1 cellular context compared by ENCODE assay signal in genomic region chr20:4303136-4303535, GRCh38.
TF ChIP-seq lines count a peak whose summit lies in the region.

No MANE protein-coding gene starts in this region.

TF ChIP-seq in H1, 55 proteins besides CTCF, POLR2A, EP300 and RAD21:
- TF ChIP-seq POLR2AphosphoS5 (IDR thresholded peaks at IDR 0.05; ENCODE audit: low read depth, low read length), result no peak
- no peak for TF ChIP-seq HDAC2 (IDR thresholded peaks at IDR 0.05; ENCODE audit: borderline replicate concordance in 1 of 2, low read depth in 2 of 2, low read length in 2 of 2)
- TF ChIP-seq CREB1 (IDR thresholded peaks at IDR 0.05), result no peak
- TF ChIP-seq SRF (IDR thresholded peaks at IDR 0.05; ENCODE audit: low read depth, low read length), result no peak
- TF ChIP-seq CHD2 (IDR thresholded peaks at IDR 0.05; ENCODE audit: low read length), result no peak
- no peak for TF ChIP-seq CEBPB (IDR thresholded peaks at IDR 0.05; ENCODE audit: low read depth, low read length)
- TF ChIP-seq, protein P1, sequence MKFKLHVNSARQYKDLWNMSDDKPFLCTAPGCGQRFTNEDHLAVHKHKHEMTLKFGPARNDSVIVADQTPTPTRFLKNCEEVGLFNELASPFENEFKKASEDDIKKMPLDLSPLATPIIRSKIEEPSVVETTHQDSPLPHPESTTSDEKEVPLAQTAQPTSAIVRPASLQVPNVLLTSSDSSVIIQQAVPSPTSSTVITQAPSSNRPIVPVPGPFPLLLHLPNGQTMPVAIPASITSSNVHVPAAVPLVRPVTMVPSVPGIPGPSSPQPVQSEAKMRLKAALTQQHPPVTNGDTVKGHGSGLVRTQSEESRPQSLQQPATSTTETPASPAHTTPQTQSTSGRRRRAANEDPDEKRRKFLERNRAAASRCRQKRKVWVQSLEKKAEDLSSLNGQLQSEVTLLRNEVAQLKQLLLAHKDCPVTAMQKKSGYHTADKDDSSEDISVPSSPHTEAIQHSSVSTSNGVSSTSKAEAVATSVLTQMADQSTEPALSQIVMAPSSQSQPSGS (IDR thresholded peaks at IDR 0.05; ENCODE audit: low read length), result no peak
- no peak for TF ChIP-seq SP1 (IDR thresholded peaks at IDR 0.05; ENCODE audit: low read depth, low read length)
- no peak for TF ChIP-seq FOSL1 (IDR thresholded peaks at IDR 0.05; ENCODE audit: insufficient read depth, low read depth, low read length)
- TF ChIP-seq KDM5A (IDR thresholded peaks at IDR 0.05; ENCODE audit: low read length), result no peak
- no peak for TF ChIP-seq EGR1 (IDR thresholded peaks at IDR 0.05; ENCODE audit: borderline replicate concordance, low read depth, low read length)
- no peak for TF ChIP-seq CHD1 (IDR thresholded peaks at IDR 0.05; ENCODE audit: low read depth, low read length)
- no peak for TF ChIP-seq BRCA1 (IDR thresholded peaks at IDR 0.05; ENCODE audit: low read depth, low read length)
- no peak for TF ChIP-seq SUZ12 (IDR thresholded peaks at IDR 0.05; ENCODE audit: low read length)
- TF ChIP-seq USF2 (IDR thresholded peaks at IDR 0.05; ENCODE audit: low read length), result no peak
